In genomic region chr19:51594774-51595109, GRCh38 we compare ENCODE assay signal across 8 cellular contexts. TPM values are rescaled to one million over a fixed set of nuclear protein-coding genes. Genes with fewer than 3 reads are reported as not detected.
DNase-seq lines count a peak whose midpoint lies in the region; ATAC-seq and TF ChIP-seq lines count a peak whose summit lies in the region.

No MANE protein-coding gene starts in this region.

- no peak for TF ChIP-seq CTCF in GM12865 (IDR thresholded peaks at IDR 0.05; ENCODE audit: insufficient read depth, low read depth, low read length, missing control alignments)
- TF ChIP-seq CTCF in OCI-LY3 (IDR thresholded peaks at IDR 0.05; ENCODE audit: low read depth, low read length), result no peak
- no peak for TF ChIP-seq CTCF in osteocyte (IDR thresholded peaks at IDR 0.05)

- no peaks in the 10 kb centered on the region for H3K27me3 Mint-ChIP-seq in osteocyte (ENCODE audit: unreplicated experiment)

- H3K4me3 Mint-ChIP-seq in osteocyte (ENCODE audit: unreplicated experiment), result peak overlapping the region; percentile 90

- H3K27ac Mint-ChIP-seq in osteocyte (ENCODE audit: unreplicated experiment), result peak overlapping the region; percentile 90

- no peaks in the 10 kb centered on the region for H4K20me1 ChIP-seq in OCI-LY3 (ENCODE audit: insufficient read depth, low read length)

- H3K9me3 Mint-ChIP-seq in osteocyte (ENCODE audit: unreplicated experiment), result peaks cover 8% of the 10 kb centered on the region

- H3K4me2 ChIP-seq in OCI-LY3 (ENCODE audit: low read length), result peak overlapping the region; percentile 90

- peak overlapping the region; percentile 85 for H3K4me3 ChIP-seq in GM12865 (ENCODE audit: low read depth, low read length)
- peak overlapping the region; percentile 85 for H3K4me3 ChIP-seq in OCI-LY3 (ENCODE audit: low read length)
- peak overlapping the region; percentile 60 to 64 for H3K4me3 ChIP-seq in esophagus (ENCODE audit: low read depth in 1 of 2, low read length in 2 of 2)

- WGBS in esophagus, 2 donors, result 16 to 17% methylated on average over 6 of the region's 6 CpGs

- ATAC-seq in GM21390 (IDR thresholded peaks at IDR 0.05; ENCODE audit: unreplicated experiment), result no peak

- H3K79me2 ChIP-seq in OCI-LY3 (ENCODE audit: low read length), result no peaks in the 10 kb centered on the region

- no peaks in the 10 kb centered on the region for H3K9me3 ChIP-seq in OCI-LY3 (ENCODE audit: insufficient read depth, low read length)
- peaks cover 0 to 5% of the 10 kb centered on the region in 2 donors for H3K9me3 ChIP-seq in esophagus (ENCODE audit: control insufficient read depth in 2 of 2, insufficient read depth in 1 of 2, low read depth in 1 of 2, low read length in 1 of 2)

- H3K36me3 ChIP-seq in OCI-LY3 (replicated peaks; ENCODE audit: low read depth, low read length) (no peaks in the 10 kb centered on the region), esophagus (ENCODE audit: control insufficient read depth in 2 of 2, insufficient read depth in 2 of 2, low read length in 1 of 2) (no peaks in the 10 kb centered on the region)

- H3K9ac ChIP-seq in OCI-LY3 (ENCODE audit: low read length), result peak overlapping the region; percentile 76

- H3K36me3 Mint-ChIP-seq in osteocyte (ENCODE audit: unreplicated experiment), result no peaks in the 10 kb centered on the region

- H3K27ac ChIP-seq in OCI-LY3 (ENCODE audit: low read length) (peak overlapping the region; percentile 34), esophagus (ENCODE audit: low read depth in 2 of 2, low read length in 1 of 2) (peak overlapping the region in 1 of 2 donors; percentile 62)

- peaks cover 16% of the 10 kb centered on the region for H3K4me1 ChIP-seq in OCI-LY3 (ENCODE audit: low read length)
- H3K4me1 ChIP-seq in esophagus (ENCODE audit: control insufficient read depth in 2 of 2, insufficient read depth in 2 of 2, low read length in 1 of 2), result peaks cover 0 to 14% of the 10 kb centered on the region in 2 donors

- H2AFZ ChIP-seq in OCI-LY3 (ENCODE audit: low read depth, low read length), result peak overlapping the region; percentile 83

- H3K27me3 ChIP-seq in OCI-LY3 (ENCODE audit: low read depth, low read length), result no peaks in the 10 kb centered on the region
- no peaks in the 10 kb centered on the region for H3K27me3 ChIP-seq in esophagus (ENCODE audit: control insufficient read depth in 1 of 2, insufficient read depth in 2 of 2, low read length in 2 of 2)

- no peak for DNase-seq in GM12865 (ENCODE audit: low read depth)
- DNase-seq in osteocyte (ENCODE audit: extremely low spot score, unreplicated experiment), result no peak
- no peak for DNase-seq in NCI-H524 treated with DMSO at 0.1 percent for 48 hours (lab: John Stamatoyannopoulos, UW)
- no peak for DNase-seq in retina
- no peak for DNase-seq in middle frontal gyrus (ENCODE audit: extremely low spot score, low spot score)

- H3K4me1 Mint-ChIP-seq in osteocyte (ENCODE audit: unreplicated experiment), result peaks cover 22% of the 10 kb centered on the region

RNA-seq across cellular contexts. Expression of gene ZNF175, which starts 23.7 kb away (rescaled TPM):
- polyA plus RNA-seq in esophagus, result 1 to 10 TPM; 1.5 to 1.9 TPM
- 13.5 and 16.9 TPM in 2 replicates for total RNA-seq in osteocyte

RNA-seq across cellular contexts. Expression of gene SIGLEC5, which starts 35.5 kb away (rescaled TPM):
- polyA plus RNA-seq in esophagus, result not detected
- total RNA-seq in osteocyte, result not detected in 2 replicates

RNA-seq across cellular contexts. Expression of gene SIGLEC14, which starts 51.9 kb away (rescaled TPM):
- polyA plus RNA-seq in esophagus, result under 1 TPM; 0.11 to 0.26 TPM
- total RNA-seq in osteocyte, result not detected in 2 replicates
